ENCODE assay signal across 11 cellular contexts in genomic region chr10:62093863-62094291, GRCh38.
DNase-seq lines count a peak whose midpoint lies in the region; ATAC-seq, FAIRE-seq and TF ChIP-seq lines count a peak whose summit lies in the region.
"Had no signal": no experiment of that assay in that cellular context is flagged by ENCODE, and none has a peak within 500 bp of the region (broad histone marks: within the 10 kb centered on the region; RNA-seq: fewer than 3 reads in every experiment).

No MANE protein-coding gene starts in this region.

- peak overlapping the region; percentile 69 for H3K27ac Mint-ChIP-seq in activated naive CD4-positive, alpha-beta T cell treated with anti-CD3 and anti-CD28 coated beads, Interleukin-2, amount 50 U/mL, for 24 hours
- no peak overlapping the region for H3K27ac Mint-ChIP-seq in activated naive CD4-positive, alpha-beta T cell treated with anti-CD3 and anti-CD28 coated beads, Interleukin-2, amount 50 U/mL, for 72 hours
- H3K27ac Mint-ChIP-seq in natural killer cell = peak overlapping the region in 1 of 2 donors; percentile 74

- TF ChIP-seq CTCF in lung (IDR thresholded peaks at IDR 0.05; ENCODE audit: control extremely low read depth, extremely low read depth) (no peak), natural killer cell (IDR thresholded peaks at IDR 0.05) (no peak)

- peak; percentile 5 for FAIRE-seq in urothelium cell line (lab: Jason Lieb, UNC)

- H3K27me3 Mint-ChIP-seq in activated naive CD4-positive, alpha-beta T cell treated with anti-CD3 and anti-CD28 coated beads, Interleukin-2, amount 50 U/mL, for 24 hours = no peaks in the 10 kb centered on the region
- H3K27me3 Mint-ChIP-seq in natural killer cell (ENCODE audit: low read depth in 2 of 2) = no peaks in the 10 kb centered on the region
- H3K27me3 Mint-ChIP-seq: B cell had no signal

- intact Hi-C loops in natural killer cell (cut with micrococcal nuclease) = no loop called here

- peaks cover 4 to 23% of the 10 kb centered on the region in 2 donors for H3K4me1 ChIP-seq in lung (ENCODE audit: control insufficient read depth in 2 of 2, insufficient read depth in 2 of 2, low read length in 2 of 2)

- no peak for ATAC-seq in activated naive CD4-positive, alpha-beta T cell treated with anti-CD3 and anti-CD28 coated beads, Interleukin-2, amount 50 U/mL, for 72 hours
- ATAC-seq in lung (ENCODE audit: insufficient read depth, low FRiP score) (peak; percentile 32), natural killer cell (no peak), GM21717 (IDR thresholded peaks at IDR 0.05; ENCODE audit: unreplicated experiment) (no peak)

- peaks cover 62% of the 10 kb centered on the region for H3K36me3 Mint-ChIP-seq in activated naive CD4-positive, alpha-beta T cell treated with anti-CD3 and anti-CD28 coated beads, Interleukin-2, amount 50 U/mL, for 24 hours
- H3K36me3 Mint-ChIP-seq in activated naive CD4-positive, alpha-beta T cell treated with anti-CD3 and anti-CD28 coated beads, Interleukin-2, amount 50 U/mL, for 72 hours = peaks cover 50 to 77% of the 10 kb centered on the region in 2 donors
- peaks cover 30% of the 10 kb centered on the region for H3K36me3 Mint-ChIP-seq in natural killer cell

- no peaks in the 10 kb centered on the region for H3K27me3 ChIP-seq in lung (ENCODE audit: control insufficient read depth, insufficient read depth)

- peaks cover 19 to 41% of the 10 kb centered on the region in 2 donors for H3K36me3 ChIP-seq in lung (ENCODE audit: control insufficient read depth in 2 of 2, insufficient read depth in 2 of 2, low read length in 2 of 2)

- WGBS in lung, 2 donors = 56 to 89% methylated on average over 4 of the region's 4 CpGs

- peaks cover 56% of the 10 kb centered on the region for H3K4me1 Mint-ChIP-seq in activated naive CD4-positive, alpha-beta T cell treated with anti-CD3 and anti-CD28 coated beads, Interleukin-2, amount 50 U/mL, for 24 hours
- peaks cover 0 to 8% of the 10 kb centered on the region in 2 donors for H3K4me1 Mint-ChIP-seq in natural killer cell

- no peak overlapping the region for H3K4me3 Mint-ChIP-seq in activated naive CD4-positive, alpha-beta T cell treated with anti-CD3 and anti-CD28 coated beads, Interleukin-2, amount 50 U/mL, for 24 hours
- H3K4me3 Mint-ChIP-seq in natural killer cell = no peak overlapping the region
- H3K4me3 Mint-ChIP-seq: B cell had no signal

- no peaks in the 10 kb centered on the region for H3K9me3 Mint-ChIP-seq in activated naive CD4-positive, alpha-beta T cell treated with anti-CD3 and anti-CD28 coated beads, Interleukin-2, amount 50 U/mL, for 24 hours
- no peaks in the 10 kb centered on the region for H3K9me3 Mint-ChIP-seq in activated naive CD4-positive, alpha-beta T cell treated with anti-CD3 and anti-CD28 coated beads, Interleukin-2, amount 50 U/mL, for 72 hours
- no peaks in the 10 kb centered on the region for H3K9me3 Mint-ChIP-seq in natural killer cell

- H3K27ac ChIP-seq in caudate nucleus (ENCODE audit: low read depth, low read length) (peak overlapping the region; percentile 39), lung (ENCODE audit: low read depth in 1 of 2, low read length in 1 of 2) (peak overlapping the region in 1 of 2 donors; percentile 45)

- DNase-seq in activated naive CD4-positive, alpha-beta T cell treated with anti-CD3 and anti-CD28 coated beads, Interleukin-2, amount 50 U/mL, for 72 hours (ENCODE audit: low spot score in 2 of 2) = no peak
- no peak for DNase-seq in caudate nucleus (lab: John Stamatoyannopoulos, UW)
- no peak for DNase-seq in lung (ENCODE audit: low spot score)
- DNase-seq in urothelium cell line (ENCODE audit: low spot score) = peak; percentile 76
- DNase-seq in natural killer cell = no peak
- no peak for DNase-seq in NCI-H2029 (lab: John Stamatoyannopoulos, UW)
- DNase-seq: activated naive CD4-positive, alpha-beta T cell treated with anti-CD3 and anti-CD28 coated beads, Interleukin-2, amount 50 U/mL, for 16 hours; Karpas-422 had no signal

- H3K4me3 ChIP-seq in lung = no peak overlapping the region

- no peaks in the 10 kb centered on the region for H3K9me3 ChIP-seq in lung (ENCODE audit: control insufficient read depth in 2 of 2, insufficient read depth in 1 of 2, low read length in 1 of 2)
